Comparison of ENCODE assay signal across 8 cellular contexts in the genomic region with DNA sequence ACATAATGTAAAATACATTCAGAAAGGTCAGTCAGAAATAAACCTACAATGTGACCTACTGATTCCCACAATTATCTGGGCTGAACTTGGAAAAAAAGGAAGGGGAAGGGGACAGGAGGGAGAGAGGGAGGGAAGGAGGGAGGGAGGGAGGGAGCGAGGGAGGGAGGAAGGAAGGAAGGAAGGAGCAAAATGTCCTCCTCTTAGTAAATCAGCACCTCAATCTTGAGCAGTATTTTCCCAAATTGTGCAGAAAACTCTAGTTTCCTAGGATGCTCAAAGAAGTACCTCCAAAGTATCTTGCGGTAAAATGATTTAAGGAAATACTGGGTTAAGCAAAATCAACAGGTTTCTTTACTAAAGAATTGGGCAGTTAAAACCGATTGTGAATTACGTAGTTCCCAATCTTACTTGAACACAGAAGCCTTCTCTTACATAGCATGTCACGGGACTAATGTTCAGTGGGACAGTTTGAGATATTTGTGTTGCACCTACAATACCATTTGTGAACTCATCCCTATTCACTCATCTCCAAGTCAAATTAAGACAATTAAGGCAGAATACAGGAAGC. TPM values are rescaled to one million over a fixed set of nuclear protein-coding genes. Genes with fewer than 3 reads are reported as not detected.
A peak's percentile ranks its signal among the peaks of the same experiment; 100 is the strongest.
DNase-seq lines count a peak whose midpoint lies in the region; ATAC-seq, FAIRE-seq and TF ChIP-seq lines count a peak whose summit lies in the region.

No MANE protein-coding gene starts in this region.

- intact Hi-C loops in ascending aorta (cut with DNase I), result no loop called here

- no peak for FAIRE-seq in A549 (lab: Jason Lieb, UNC)

- DNase-seq in A549 (ENCODE audit: low read depth in 1 of 2, low spot score in 1 of 2), result no peak
- no peak for DNase-seq in GM12865 (ENCODE audit: low read depth)
- no peak for DNase-seq in ascending aorta (ENCODE audit: low spot score in 2 of 2)
- peak; percentile 50 for DNase-seq in medulla oblongata (ENCODE audit: extremely low spot score)
- no peak for DNase-seq in germinal center (ENCODE audit: low spot score)
- DNase-seq in activated effector memory CD4-positive, alpha-beta T cell treated with anti-CD3 and anti-CD28 coated beads, Interleukin-2, amount 50 U/mL, for 16 hours, result no peak
- DNase-seq in NCI-H748 (lab: John Stamatoyannopoulos, UW; ENCODE audit: unreplicated experiment), result no peak
- no peak for DNase-seq in NCI-H2081 treated with DMSO at 0.1 percent for 48 hours (lab: John Stamatoyannopoulos, UW)

- CTCF ChIA-PET in A549 (lab: Yijun Ruan, JAX), result no interaction called here

- no peak overlapping the region for H3K27ac ChIP-seq in A549
- no peak overlapping the region for H3K27ac ChIP-seq in ascending aorta

- H3K4me3 ChIP-seq in A549, result peak overlapping the region; percentile 4; the same call in 1 of the 3 replicates
- peak overlapping the region; percentile 48; the same call in 1 of the 2 replicates for H3K4me3 ChIP-seq in GM12865 (ENCODE audit: low read depth, low read length)
- H3K4me3 ChIP-seq in ascending aorta, result peak overlapping the region; percentile 39 to 100

- H3K9me3 ChIP-seq in A549 (no peaks in the 10 kb centered on the region), ascending aorta (no peaks in the 10 kb centered on the region)

- no peak for ATAC-seq in A549

- TF ChIP-seq EP300 in A549 (IDR thresholded peaks at IDR 0.05), result no peak

- 92% methylated on average over 4 of the region's 5 CpGs for WGBS in A549 (ENCODE audit: missing lambda C conversion rate)

- H3K4me2 ChIP-seq in A549, result peak overlapping the region; percentile 85

- no peak for TF ChIP-seq CTCF in A549 (IDR thresholded peaks at IDR 0.05)
- no peak for TF ChIP-seq CTCF in GM12865 (IDR thresholded peaks at IDR 0.05; ENCODE audit: insufficient read depth, low read depth, low read length, missing control alignments)
- no peak for TF ChIP-seq CTCF in ascending aorta (IDR thresholded peaks at IDR 0.05)

- no peak for TF ChIP-seq RAD21 in A549 (conservative IDR thresholded peaks at IDR 0.05 in 1 of 2, IDR thresholded peaks at IDR 0.05 in 1 of 2)

- H3K36me3 ChIP-seq in ascending aorta, result peaks cover 0 to 3% of the 10 kb centered on the region in 2 donors

- TF ChIP-seq POLR2A in A549 (IDR thresholded peaks at IDR 0.05; ENCODE audit: low read length), result no peak

- H3K4me1 ChIP-seq in A549 (peaks cover 29% of the 10 kb centered on the region; the same call in 2 of the 3 replicates), ascending aorta (peaks cover 0 to 6% of the 10 kb centered on the region in 2 donors)

- POLR2A ChIA-PET in A549 (lab: Yijun Ruan, JAX), result no interaction called here

- no peaks in the 10 kb centered on the region for H3K27me3 ChIP-seq in ascending aorta

TF ChIP-seq in A549, 52 proteins besides CTCF, POLR2A, EP300 and RAD21:
- TF ChIP-seq EHMT2 (IDR thresholded peaks at IDR 0.05; ENCODE audit: low read depth), result no peak
- TF ChIP-seq SMC3 (IDR thresholded peaks at IDR 0.05), result no peak
- TF ChIP-seq CEBPB (IDR thresholded peaks at IDR 0.05), result no peak
- TF ChIP-seq SREBF2 (IDR thresholded peaks at IDR 0.05), result no peak
- TF ChIP-seq FOSB (CRISPR knock-in tag; IDR thresholded peaks at IDR 0.05), result no peak
- TF ChIP-seq TFCP2L1 (CRISPR knock-in tag; IDR thresholded peaks at IDR 0.05), result no peak
- no peak for TF ChIP-seq GATA3 (IDR thresholded peaks at IDR 0.05; ENCODE audit: borderline replicate concordance)
- TF ChIP-seq CBX8 (IDR thresholded peaks at IDR 0.05), result no peak
- no peak for TF ChIP-seq NR3C1 (IDR thresholded peaks at IDR 0.05)
- TF ChIP-seq FOXS1 (CRISPR knock-in tag; IDR thresholded peaks at IDR 0.05), result no peak
- TF ChIP-seq ZC3H11A (IDR thresholded peaks at IDR 0.05), result no peak
- TF ChIP-seq NFE2L2 (conservative IDR thresholded peaks at IDR 0.05; ENCODE audit: low read length), result no peak
- TF ChIP-seq, protein P1, sequence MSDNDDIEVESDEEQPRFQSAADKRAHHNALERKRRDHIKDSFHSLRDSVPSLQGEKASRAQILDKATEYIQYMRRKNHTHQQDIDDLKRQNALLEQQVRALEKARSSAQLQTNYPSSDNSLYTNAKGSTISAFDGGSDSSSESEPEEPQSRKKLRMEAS (IDR thresholded peaks at IDR 0.05), result no peak
- TF ChIP-seq ZNF302 (CRISPR knock-in tag; IDR thresholded peaks at IDR 0.05), result no peak
- TF ChIP-seq ZSCAN20 (CRISPR knock-in tag; IDR thresholded peaks at IDR 0.05), result no peak
- TF ChIP-seq, protein P2, sequence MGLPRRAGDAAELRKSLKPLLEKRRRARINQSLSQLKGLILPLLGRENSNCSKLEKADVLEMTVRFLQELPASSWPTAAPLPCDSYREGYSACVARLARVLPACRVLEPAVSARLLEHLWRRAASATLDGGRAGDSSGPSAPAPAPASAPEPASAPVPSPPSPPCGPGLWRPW (IDR thresholded peaks at IDR 0.05), result no peak
- TF ChIP-seq ESRRA (IDR thresholded peaks at IDR 0.05; ENCODE audit: borderline replicate concordance, low read length), result no peak
- no peak for TF ChIP-seq MAZ (IDR thresholded peaks at IDR 0.05; ENCODE audit: borderline replicate concordance, low read depth, low read length)
- TF ChIP-seq, protein P3, sequence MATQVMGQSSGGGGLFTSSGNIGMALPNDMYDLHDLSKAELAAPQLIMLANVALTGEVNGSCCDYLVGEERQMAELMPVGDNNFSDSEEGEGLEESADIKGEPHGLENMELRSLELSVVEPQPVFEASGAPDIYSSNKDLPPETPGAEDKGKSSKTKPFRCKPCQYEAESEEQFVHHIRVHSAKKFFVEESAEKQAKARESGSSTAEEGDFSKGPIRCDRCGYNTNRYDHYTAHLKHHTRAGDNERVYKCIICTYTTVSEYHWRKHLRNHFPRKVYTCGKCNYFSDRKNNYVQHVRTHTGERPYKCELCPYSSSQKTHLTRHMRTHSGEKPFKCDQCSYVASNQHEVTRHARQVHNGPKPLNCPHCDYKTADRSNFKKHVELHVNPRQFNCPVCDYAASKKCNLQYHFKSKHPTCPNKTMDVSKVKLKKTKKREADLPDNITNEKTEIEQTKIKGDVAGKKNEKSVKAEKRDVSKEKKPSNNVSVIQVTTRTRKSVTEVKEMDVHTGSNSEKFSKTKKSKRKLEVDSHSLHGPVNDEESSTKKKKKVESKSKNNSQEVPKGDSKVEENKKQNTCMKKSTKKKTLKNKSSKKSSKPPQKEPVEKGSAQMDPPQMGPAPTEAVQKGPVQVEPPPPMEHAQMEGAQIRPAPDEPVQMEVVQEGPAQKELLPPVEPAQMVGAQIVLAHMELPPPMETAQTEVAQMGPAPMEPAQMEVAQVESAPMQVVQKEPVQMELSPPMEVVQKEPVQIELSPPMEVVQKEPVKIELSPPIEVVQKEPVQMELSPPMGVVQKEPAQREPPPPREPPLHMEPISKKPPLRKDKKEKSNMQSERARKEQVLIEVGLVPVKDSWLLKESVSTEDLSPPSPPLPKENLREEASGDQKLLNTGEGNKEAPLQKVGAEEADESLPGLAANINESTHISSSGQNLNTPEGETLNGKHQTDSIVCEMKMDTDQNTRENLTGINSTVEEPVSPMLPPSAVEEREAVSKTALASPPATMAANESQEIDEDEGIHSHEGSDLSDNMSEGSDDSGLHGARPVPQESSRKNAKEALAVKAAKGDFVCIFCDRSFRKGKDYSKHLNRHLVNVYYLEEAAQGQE (IDR thresholded peaks at IDR 0.05), result no peak
TF ChIP-seq in A549: peak in this region for 0.

RNA-seq across cellular contexts. Expression of a gene that starts 3.6 kb away (rescaled TPM):
- polyA plus RNA-seq in A549 (2011; rRNA removed) (10.1 and 12.0 TPM in 2 replicates), A549 (2017; fragmentation: RNase III; extraction: RNeasy Plus Mini Kit Qiagen cat#74134 plus additional on column Dnase treatment) (3.8 to 4.4 TPM (median 4.1 TPM) in 3 replicates)
- 0.66 and 0.69 TPM in 2 replicates for polyA plus RNA-seq in A549 (2012; cell fraction: cytosol; rRNA removed)
- polyA plus RNA-seq in A549 (2012; cell fraction: nucleus; rRNA removed), result 0.66 and 0.91 TPM in 2 replicates
- 14.6 and 14.8 TPM in 2 replicates for polyA minus RNA-seq in A549 (2011; rRNA and poly(A)+ RNA removed)
- total RNA-seq in ascending aorta, result 1.9 TPM

RNA-seq across cellular contexts. Expression of a gene that starts 51.0 kb away (rescaled TPM):
- polyA plus RNA-seq in A549 (2011; rRNA removed), result 29.0 and 35.5 TPM in 2 replicates
- 4.0 and 4.1 TPM in 2 replicates for polyA plus RNA-seq in A549 (2012; cell fraction: cytosol; rRNA removed)
- 6.9 and 10.9 TPM in 2 replicates for polyA plus RNA-seq in A549 (2012; cell fraction: nucleus; rRNA removed)
- polyA plus RNA-seq in A549 (2017; fragmentation: RNase III; extraction: RNeasy Plus Mini Kit Qiagen cat#74134 plus additional on column Dnase treatment), result 18.1 to 20.2 TPM (median 19.0 TPM) in 3 replicates
- polyA minus RNA-seq in A549 (2011; rRNA and poly(A)+ RNA removed), result 18.6 and 20.1 TPM in 2 replicates
- total RNA-seq in ascending aorta, result not detected

Comparison
In these comparisons a context has a peak if more than half of its experiments do, and no peak if none do; other contexts are left out.
1. H3K4me3 ChIP-seq: peak in every context shown above with its lines; median percentile 70 in ascending aorta; 48 in GM12865; 4 in A549.